Comparison of ENCODE assay signal across 1 cellular context in the genomic region with DNA sequence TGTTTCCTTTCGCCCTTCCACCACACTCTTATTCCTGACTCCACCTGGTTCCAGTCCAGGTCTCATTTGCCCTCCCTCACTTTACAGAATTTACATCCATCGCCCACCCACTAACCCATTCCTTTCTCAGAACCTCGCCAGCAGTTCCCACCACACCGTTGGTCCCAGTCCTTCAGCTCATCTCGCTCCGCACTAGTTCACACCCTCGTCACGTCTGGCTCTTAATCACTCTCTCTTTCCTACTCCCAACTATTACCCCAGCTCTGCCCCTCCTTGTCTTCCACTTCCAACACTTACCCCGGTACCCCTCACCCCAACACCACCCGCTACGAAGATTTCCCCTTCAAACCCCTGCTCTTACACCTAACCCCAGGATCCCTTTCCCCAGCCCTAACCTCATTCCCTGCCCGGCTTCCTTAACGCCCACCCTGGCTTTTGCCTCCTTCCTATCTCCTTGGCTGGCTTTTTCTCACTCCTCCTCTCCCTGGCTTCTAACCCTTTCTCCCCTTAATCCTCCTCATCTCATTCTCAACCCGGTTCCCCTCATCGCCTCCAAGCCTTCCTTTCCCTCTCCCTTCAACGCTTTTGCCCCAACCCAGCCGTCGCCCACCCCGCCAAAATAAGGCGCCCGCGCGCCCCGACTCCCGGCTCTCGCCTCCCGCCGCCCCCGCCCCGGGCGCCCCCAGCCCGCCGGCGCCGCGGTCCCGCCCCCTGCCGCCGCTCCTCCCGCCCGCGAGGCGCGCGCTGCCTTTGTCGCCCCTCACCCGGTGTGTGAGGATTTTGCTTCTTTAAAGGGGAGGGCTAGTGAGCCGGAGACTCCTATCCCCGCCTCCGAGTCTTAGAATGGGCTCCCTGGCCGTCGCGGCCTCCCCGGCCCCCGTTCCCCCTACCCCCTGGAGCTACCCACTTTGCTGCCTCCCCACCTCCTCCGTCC.
TF ChIP-seq lines count a peak whose summit lies in the region.

No MANE protein-coding gene starts in this region.

TF ChIP-seq in GM12878, 131 proteins besides CTCF, POLR2A, EP300 and RAD21:
- TF ChIP-seq EGR1 (IDR thresholded peaks at IDR 0.05; ENCODE audit: borderline replicate concordance in 1 of 2, low read depth in 2 of 2, low read length in 2 of 2) (peak in 1 of 2 experiments; percentile 54; a peak in 1 of 3 replicates), TBL1XR1 (IDR thresholded peaks at IDR 0.05; ENCODE audit: low read depth, low read length) (0 out of 2 replicates have a peak, but pooled peaks have one; percentile 6), PAX5 (IDR thresholded peaks at IDR 0.05; ENCODE audit: borderline replicate concordance, low read depth, low read length) (no peak), HDGF (IDR thresholded peaks at IDR 0.05) (peak; percentile 56; the same call in 1 of the 2 replicates), BCLAF1 (IDR thresholded peaks at IDR 0.05) (no peak), TCF7 (IDR thresholded peaks at IDR 0.05; ENCODE audit: borderline replicate concordance) (no peak), JUNB (IDR thresholded peaks at IDR 0.05) (no peak), SIX5 (IDR thresholded peaks at IDR 0.05; ENCODE audit: low read depth, low read length, severe bottlenecking) (no peak), NBN (IDR thresholded peaks at IDR 0.05) (peak; percentile 64), NR2F1 (conservative IDR thresholded peaks at IDR 0.05) (no peak), E4F1 (IDR thresholded peaks at IDR 0.05; ENCODE audit: borderline replicate concordance, partially characterized antibody) (no peak), ZBED1 (IDR thresholded peaks at IDR 0.05; ENCODE audit: borderline replicate concordance) (no peak), MLLT1 (IDR thresholded peaks at IDR 0.05) (peak; percentile 38; the same call in 1 of the 2 replicates), IKZF2 (IDR thresholded peaks at IDR 0.05) (0 out of 4 replicates have a peak, but pooled peaks of 1 of the 2 experiments have one; percentile 27), SPI1 (IDR thresholded peaks at IDR 0.05; ENCODE audit: borderline replicate concordance, insufficient read depth, low read depth, low read length) (no peak), ASH2L (IDR thresholded peaks at IDR 0.05; ENCODE audit: borderline replicate concordance, low read depth) (no peak)
- TF ChIP-seq, protein P1, sequence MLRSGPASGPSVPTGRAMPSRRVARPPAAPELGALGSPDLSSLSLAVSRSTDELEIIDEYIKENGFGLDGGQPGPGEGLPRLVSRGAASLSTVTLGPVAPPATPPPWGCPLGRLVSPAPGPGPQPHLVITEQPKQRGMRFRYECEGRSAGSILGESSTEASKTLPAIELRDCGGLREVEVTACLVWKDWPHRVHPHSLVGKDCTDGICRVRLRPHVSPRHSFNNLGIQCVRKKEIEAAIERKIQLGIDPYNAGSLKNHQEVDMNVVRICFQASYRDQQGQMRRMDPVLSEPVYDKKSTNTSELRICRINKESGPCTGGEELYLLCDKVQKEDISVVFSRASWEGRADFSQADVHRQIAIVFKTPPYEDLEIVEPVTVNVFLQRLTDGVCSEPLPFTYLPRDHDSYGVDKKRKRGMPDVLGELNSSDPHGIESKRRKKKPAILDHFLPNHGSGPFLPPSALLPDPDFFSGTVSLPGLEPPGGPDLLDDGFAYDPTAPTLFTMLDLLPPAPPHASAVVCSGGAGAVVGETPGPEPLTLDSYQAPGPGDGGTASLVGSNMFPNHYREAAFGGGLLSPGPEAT (IDR thresholded peaks at IDR 0.05; ENCODE audit: low read depth): peak; percentile 40; the same call in 1 of the 2 replicates
- TF ChIP-seq, protein P2, sequence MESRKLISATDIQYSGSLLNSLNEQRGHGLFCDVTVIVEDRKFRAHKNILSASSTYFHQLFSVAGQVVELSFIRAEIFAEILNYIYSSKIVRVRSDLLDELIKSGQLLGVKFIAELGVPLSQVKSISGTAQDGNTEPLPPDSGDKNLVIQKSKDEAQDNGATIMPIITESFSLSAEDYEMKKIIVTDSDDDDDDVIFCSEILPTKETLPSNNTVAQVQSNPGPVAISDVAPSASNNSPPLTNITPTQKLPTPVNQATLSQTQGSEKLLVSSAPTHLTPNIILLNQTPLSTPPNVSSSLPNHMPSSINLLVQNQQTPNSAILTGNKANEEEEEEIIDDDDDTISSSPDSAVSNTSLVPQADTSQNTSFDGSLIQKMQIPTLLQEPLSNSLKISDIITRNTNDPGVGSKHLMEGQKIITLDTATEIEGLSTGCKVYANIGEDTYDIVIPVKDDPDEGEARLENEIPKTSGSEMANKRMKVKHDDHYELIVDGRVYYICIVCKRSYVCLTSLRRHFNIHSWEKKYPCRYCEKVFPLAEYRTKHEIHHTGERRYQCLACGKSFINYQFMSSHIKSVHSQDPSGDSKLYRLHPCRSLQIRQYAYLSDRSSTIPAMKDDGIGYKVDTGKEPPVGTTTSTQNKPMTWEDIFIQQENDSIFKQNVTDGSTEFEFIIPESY (IDR thresholded peaks at IDR 0.05): no peak
- TF ChIP-seq, protein P3, sequence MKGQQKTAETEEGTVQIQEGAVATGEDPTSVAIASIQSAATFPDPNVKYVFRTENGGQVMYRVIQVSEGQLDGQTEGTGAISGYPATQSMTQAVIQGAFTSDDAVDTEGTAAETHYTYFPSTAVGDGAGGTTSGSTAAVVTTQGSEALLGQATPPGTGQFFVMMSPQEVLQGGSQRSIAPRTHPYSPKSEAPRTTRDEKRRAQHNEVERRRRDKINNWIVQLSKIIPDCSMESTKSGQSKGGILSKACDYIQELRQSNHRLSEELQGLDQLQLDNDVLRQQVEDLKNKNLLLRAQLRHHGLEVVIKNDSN (IDR thresholded peaks at IDR 0.05; ENCODE audit: borderline replicate concordance, extremely low read length, insufficient read depth, low read depth, low read length): no peak
TF ChIP-seq in GM12878: peak in this region for 7.
